ENCODE assay signal across 26 cellular contexts in genomic region chr3:117135207-117135606, GRCh38.
DNase-seq lines count a peak whose midpoint lies in the region; ATAC-seq, FAIRE-seq and TF ChIP-seq lines count a peak whose summit lies in the region.
"Had no signal": no experiment of that assay in that cellular context is flagged by ENCODE, and none has a peak within 500 bp of the region (broad histone marks: within the 10 kb centered on the region; RNA-seq: fewer than 3 reads in every experiment).

No MANE protein-coding gene starts in this region.

- H3K4me1 ChIP-seq in liver (ENCODE audit: control insufficient read depth in 4 of 4, insufficient read depth in 4 of 4, low read length in 3 of 4): peaks cover 0 to 16% (median 6%) of the 10 kb centered on the region in 4 donors
- H3K4me1 ChIP-seq in HepG2 (ENCODE audit: insufficient read depth, low read length): no peaks in the 10 kb centered on the region
- H3K4me1 ChIP-seq in right lobe of liver: peaks cover 0 to 10% (median 2%) of the 10 kb centered on the region in 4 donors
- no peaks in the 10 kb centered on the region for H3K4me1 ChIP-seq in Peyer's patch
- H3K4me1 ChIP-seq: A549, Caco-2 had no signal

- CTCF ChIA-PET in HepG2 (lab: Yijun Ruan, JAX; ENCODE audit: low intra/inter-chr PET ratio, low total read pairs): no interaction called here

- BruUV-seq in HepG2 (replicated peaks; lab: Mats Ljungman, UMichigan): no TSS peak

- POLR2A ChIA-PET in HepG2 (lab: Yijun Ruan, JAX): no interaction called here

- H3K4me3 ChIP-seq in liver (ENCODE audit: low read depth in 1 of 3, low read length in 3 of 3) (no peak overlapping the region), HepG2 (replicated peaks in 1 of 3; ENCODE audit: insufficient read depth in 1 of 3, low read depth in 2 of 3, low read length in 3 of 3) (no peak overlapping the region), right lobe of liver (no peak overlapping the region), neural cell (ENCODE audit: low read length) (peak overlapping the region; percentile 23), Peyer's patch (no peak overlapping the region)
- H3K4me3 ChIP-seq: A549; BLaER1 treated with 17β-estradiol and CSF1 and Interleukin-3, amounts not matched to agents 10 nM and 100 nM; GM12878 had no signal

- TF ChIP-seq RAD21 in liver (IDR thresholded peaks at IDR 0.05) (no peak), HepG2 (CRISPR knock-in tag; IDR thresholded peaks at IDR 0.05) (no peak), neural cell (conservative IDR thresholded peaks at IDR 0.05) (no peak)

- TF ChIP-seq CTCF in liver (IDR thresholded peaks at IDR 0.05; ENCODE audit: low read depth, low read length, missing input control): no peak
- TF ChIP-seq CTCF in HepG2 (CRISPR knock-in tag; IDR thresholded peaks at IDR 0.05): no peak
- no peak for TF ChIP-seq CTCF in right lobe of liver (IDR thresholded peaks at IDR 0.05)
- TF ChIP-seq CTCF in neural cell (IDR thresholded peaks at IDR 0.05; ENCODE audit: poor library complexity, severe bottlenecking): no peak
- no peak for TF ChIP-seq CTCF in D721Med (IDR thresholded peaks at IDR 0.05; ENCODE audit: insufficient read depth, missing control alignments)
- no peak for TF ChIP-seq CTCF in Peyer's patch (IDR thresholded peaks at IDR 0.05)

- H3K27me3 ChIP-seq in liver (ENCODE audit: control insufficient read depth in 4 of 4, insufficient read depth in 4 of 4, low read length in 3 of 4) (no peaks in the 10 kb centered on the region), HepG2 (ENCODE audit: control insufficient read depth in 1 of 2, insufficient read depth in 2 of 2, low read length in 2 of 2) (no peaks in the 10 kb centered on the region; a peak in 1 of 5 replicates), right lobe of liver (no peaks in the 10 kb centered on the region), neural cell (ENCODE audit: insufficient read depth, low read depth, low read length) (no peaks in the 10 kb centered on the region), Peyer's patch (no peaks in the 10 kb centered on the region)
- H3K27me3 ChIP-seq: BLaER1 treated with 17β-estradiol and CSF1 and Interleukin-3, amounts not matched to agents 10 nM and 100 nM had no signal

- no peaks in the 10 kb centered on the region for H3K9me3 ChIP-seq in liver (ENCODE audit: control insufficient read depth in 4 of 4, low read length in 3 of 4)
- no peaks in the 10 kb centered on the region for H3K9me3 ChIP-seq in HepG2 (ENCODE audit: low read length)
- no peaks in the 10 kb centered on the region for H3K9me3 ChIP-seq in right lobe of liver
- H3K9me3 ChIP-seq in neural cell (ENCODE audit: low read length): no peaks in the 10 kb centered on the region
- H3K9me3 ChIP-seq in Peyer's patch: no peaks in the 10 kb centered on the region
- H3K9me3 ChIP-seq: A549; BLaER1 treated with 17β-estradiol and CSF1 and Interleukin-3, amounts not matched to agents 10 nM and 100 nM; Caco-2 had no signal

- ATAC-seq in HepG2 (no peak), right lobe of liver (peak; percentile 82 to 95 (median 90))
- ATAC-seq: A549; CD8-positive, alpha-beta T cell; GM12878 had no signal

- H3K9me2 ChIP-seq in neural cell (ENCODE audit: insufficient read depth, low read length): no peaks in the 10 kb centered on the region

- in situ Hi-C loops in HepG2 (cut with HindIII; ENCODE audit: extremely low pct_ligation_motif_present, low pct_unique_long_range_greater_than_20kb): no loop called here

- H3K27ac ChIP-seq in liver (ENCODE audit: low read depth in 1 of 2, low read length in 2 of 2) (no peak overlapping the region), HepG2 (ENCODE audit: extremely low read length, insufficient read depth, low read length) (no peak overlapping the region), right lobe of liver (peak overlapping the region in 1 of 3 donors; percentile 7), neural cell (ENCODE audit: low read length) (peak overlapping the region; percentile 75), Peyer's patch (no peak overlapping the region)
- H3K27ac ChIP-seq: 22Rv1; A549; BLaER1 treated with 17β-estradiol and CSF1 and Interleukin-3, amounts not matched to agents 10 nM and 100 nM; C4-2B had no signal

- DNase-seq in HepG2 (ENCODE audit: low spot score): no peak
- no peak for DNase-seq in right lobe of liver
- DNase-seq in D721Med (ENCODE audit: insufficient read length, low spot score): no peak
- no peak for DNase-seq in Peyer's patch
- DNase-seq in NCI-H446 (lab: John Stamatoyannopoulos, UW): no peak
- DNase-seq: AML-193; Caco-2; Calu3; CD4-positive, alpha-beta T cell; CD8-positive, alpha-beta T cell; DMS 273 treated with DMSO at 0.1 percent for 48 hours; DMS153; DMS53; DMS79; DND-41; EL; GDM1 had no signal

- TF ChIP-seq POLR2A in HepG2 (IDR thresholded peaks at IDR 0.05; ENCODE audit: insufficient read depth in 1 of 2, low read depth in 2 of 2, low read length in 2 of 2) (no peak), right lobe of liver (IDR thresholded peaks at IDR 0.05) (no peak), Peyer's patch (IDR thresholded peaks at IDR 0.05) (no peak)

- no peaks in the 10 kb centered on the region for H3K79me2 ChIP-seq in HepG2 (ENCODE audit: insufficient read depth, low read length)
- H3K79me2 ChIP-seq in neural cell (replicated peaks; ENCODE audit: insufficient read depth, low read length): no peaks in the 10 kb centered on the region

- intact Hi-C loops in HepG2 (cut with micrococcal nuclease; ENCODE audit: unreplicated experiment): no loop called here
- intact Hi-C loops in right lobe of liver (cut with DNase I): no loop called here

- no peak overlapping the region for H2AFZ ChIP-seq in HepG2 (ENCODE audit: low read length)
- no peak overlapping the region for H2AFZ ChIP-seq in neural cell (ENCODE audit: low read depth, low read length)

- H3K36me3 ChIP-seq in liver (ENCODE audit: control insufficient read depth in 4 of 4, insufficient read depth in 3 of 4, low read depth in 1 of 4, low read length in 3 of 4) (no peaks in the 10 kb centered on the region), HepG2 (replicated peaks in 1 of 2; ENCODE audit: control insufficient read depth in 1 of 2, insufficient read depth in 2 of 2, low read length in 2 of 2) (no peaks in the 10 kb centered on the region), right lobe of liver (no peaks in the 10 kb centered on the region), neural cell (ENCODE audit: insufficient read depth, low read length) (no peaks in the 10 kb centered on the region), Peyer's patch (no peaks in the 10 kb centered on the region)
- H3K36me3 ChIP-seq: BLaER1 treated with 17β-estradiol and CSF1 and Interleukin-3, amounts not matched to agents 10 nM and 100 nM had no signal

- FAIRE-seq in HepG2 (lab: Jason Lieb, UNC): no peak
- FAIRE-seq in D721Med (lab: Jason Lieb, UNC): no peak
- FAIRE-seq: A549, GM12878, GM12892, GM18507 had no signal

- H3K9ac ChIP-seq in liver (ENCODE audit: low read depth in 1 of 2, low read length in 2 of 2) (no peak overlapping the region), HepG2 (ENCODE audit: insufficient read depth, low read depth, low read length) (no peak overlapping the region), neural cell (ENCODE audit: low read length) (peak overlapping the region; percentile 6)
- H3K9ac ChIP-seq: BLaER1 treated with 17β-estradiol and CSF1 and Interleukin-3, amounts not matched to agents 10 nM and 100 nM had no signal

- no peak for TF ChIP-seq EP300 in HepG2 (IDR thresholded peaks at IDR 0.05; ENCODE audit: low read depth in 2 of 2, low read length in 2 of 2)
- TF ChIP-seq EP300 in HepG2 (CRISPR knock-in tag; IDR thresholded peaks at IDR 0.05; ENCODE audit: borderline replicate concordance): no peak
- TF ChIP-seq EP300 in neural cell (conservative IDR thresholded peaks at IDR 0.05; ENCODE audit: poor library complexity, severe bottlenecking): no peak

- H4K20me1 ChIP-seq in HepG2 (ENCODE audit: insufficient read depth, low read length) (no peaks in the 10 kb centered on the region), neural cell (ENCODE audit: insufficient read depth) (no peaks in the 10 kb centered on the region)
- H4K20me1 ChIP-seq: BLaER1 treated with 17β-estradiol and CSF1 and Interleukin-3, amounts not matched to agents 10 nM and 100 nM had no signal

- no peak overlapping the region for H3K4me2 ChIP-seq in HepG2 (ENCODE audit: low read depth, low read length)
- H3K4me2 ChIP-seq in neural cell (ENCODE audit: low read length): peak overlapping the region; percentile 2
- H3K4me2 ChIP-seq: A549; BLaER1 treated with 17β-estradiol and CSF1 and Interleukin-3, amounts not matched to agents 10 nM and 100 nM had no signal

- no peaks in the 10 kb centered on the region for H3F3A ChIP-seq in neural cell (ENCODE audit: insufficient read depth, low read length, poor library complexity, severe bottlenecking)

TF ChIP-seq in liver, 16 proteins besides CTCF, POLR2A, EP300 and RAD21 (continues in another document):
- TF ChIP-seq MAX (IDR thresholded peaks at IDR 0.05) (no peak), TAF1 (conservative IDR thresholded peaks at IDR 0.05) (no peak), YY1 (IDR thresholded peaks at IDR 0.05) (no peak), SP1 (IDR thresholded peaks at IDR 0.05) (no peak), FOXA2 (IDR thresholded peaks at IDR 0.05) (no peak), JUND (IDR thresholded peaks at IDR 0.05) (peak in 1 of 2 donors; percentile 34), HNF4G (IDR thresholded peaks at IDR 0.05) (peak; percentile 27)

TF ChIP-seq in HepG2, 621 proteins besides CTCF, POLR2A, EP300 and RAD21 (continues in another document):
- no peak for TF ChIP-seq AKAP8 (CRISPR knock-in tag; IDR thresholded peaks at IDR 0.05)
- no peak for TF ChIP-seq MYNN (CRISPR knock-in tag; IDR thresholded peaks at IDR 0.05; ENCODE audit: low read depth)

TF ChIP-seq in neural cell, 6 proteins besides CTCF, POLR2A, EP300 and RAD21 (continues in another document):
- no peak for TF ChIP-seq POLR2AphosphoS5 (IDR thresholded peaks at IDR 0.05)
- TF ChIP-seq TAF1 (IDR thresholded peaks at IDR 0.05; ENCODE audit: low read depth): no peak
